In the genomic region with DNA sequence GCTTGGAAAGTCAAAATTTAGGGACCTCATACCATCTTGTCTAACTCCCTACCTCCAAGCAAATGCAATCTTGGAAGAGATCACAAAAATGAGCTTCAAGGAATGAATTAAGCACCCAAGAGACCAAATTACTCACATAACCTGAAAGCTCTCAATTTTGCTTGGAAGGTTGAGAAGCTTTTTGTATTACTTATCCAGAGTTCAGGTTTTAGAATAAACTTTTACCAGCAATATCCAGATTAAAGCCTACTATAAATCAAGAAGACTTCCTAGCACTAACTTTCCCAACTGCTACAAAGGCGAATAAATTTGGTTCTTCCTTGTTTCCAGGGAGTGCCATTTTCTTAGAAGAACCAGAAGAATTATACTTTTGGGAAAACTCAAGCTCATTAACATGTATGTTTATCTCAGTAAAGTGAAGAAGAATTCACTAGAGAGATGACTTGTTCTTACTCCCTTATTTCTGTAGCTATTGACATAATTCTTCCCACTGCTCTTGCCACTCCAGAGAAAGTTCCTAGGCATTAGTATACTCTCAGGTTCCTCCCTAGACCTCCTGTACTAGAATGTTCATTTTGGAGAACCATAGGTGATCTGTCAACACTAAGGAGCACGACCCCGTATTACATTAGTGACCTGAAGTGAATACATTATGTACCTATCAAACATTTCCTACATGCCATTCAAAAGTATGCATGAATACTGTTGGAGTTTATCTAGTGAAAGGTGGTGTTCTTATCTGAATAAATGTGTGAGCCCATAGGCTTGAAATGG, we compare ENCODE assay signal across 9 cellular contexts. TPM values are rescaled to one million over a fixed set of nuclear protein-coding genes. Genes with fewer than 3 reads are reported as not detected.
DNase-seq lines count a peak whose midpoint lies in the region; TF ChIP-seq lines count a peak whose summit lies in the region.
"Had no signal": no experiment of that assay in that cellular context is flagged by ENCODE, and none has a peak within 500 bp of the region (broad histone marks: within the 10 kb centered on the region; RNA-seq: fewer than 3 reads in every experiment).

No MANE protein-coding gene starts in this region.

- H3K79me2 ChIP-seq in neural progenitor cell (ENCODE audit: low read depth) = peaks cover 89% of the 10 kb centered on the region

- H3K36me3 ChIP-seq in ectodermal cell (ENCODE audit: control insufficient read depth, insufficient read depth, low read length) (peaks cover 12% of the 10 kb centered on the region), neural progenitor cell (peaks cover 11% of the 10 kb centered on the region)

- H3K9ac ChIP-seq in neural progenitor cell = no peak overlapping the region

- no peak overlapping the region for H2AFZ ChIP-seq in neural progenitor cell (replicated peaks)

- H3K4me1 ChIP-seq in ectodermal cell (ENCODE audit: control insufficient read depth, insufficient read depth, low read length) (peaks cover 22% of the 10 kb centered on the region), neural progenitor cell (peaks cover 42% of the 10 kb centered on the region)

- TF ChIP-seq CTCF in CD14-positive monocyte (IDR thresholded peaks at IDR 0.05) (no peak), NB4 (IDR thresholded peaks at IDR 0.05; ENCODE audit: low read depth, low read length) (no peak), neural progenitor cell (IDR thresholded peaks at IDR 0.05) (no peak)

- WGBS in ectodermal cell, 2 experiments = 77% methylated on average over 2 to 3 of the region's 3 CpGs

- H3K27me3 Mint-ChIP-seq in CD14-positive monocyte (ENCODE audit: low read depth in 3 of 3) = peaks cover 0 to 4% (median 4%) of the 10 kb centered on the region in 3 donors
- H3K27me3 Mint-ChIP-seq in neural progenitor cell (ENCODE audit: insufficient read depth, low read depth) = peaks cover 11% of the 10 kb centered on the region

- intact Hi-C loops in CD14-positive monocyte (cut with micrococcal nuclease) = no loop called here

- no peak for TF ChIP-seq POLR2A in NB4 (IDR thresholded peaks at IDR 0.05; ENCODE audit: extremely low read depth, insufficient read length)

- H3K27ac Mint-ChIP-seq in CD14-positive monocyte = peak overlapping the region in 3 of 7 donors; percentile 61 to 96 (median 67)
- no peak overlapping the region for H3K27ac Mint-ChIP-seq in neural progenitor cell

- peak overlapping the region; percentile 83 for H3K4me2 ChIP-seq in neural progenitor cell

- H3K36me3 Mint-ChIP-seq in CD14-positive monocyte = peaks cover 27 to 37% of the 10 kb centered on the region in 2 donors
- peaks cover 20% of the 10 kb centered on the region for H3K36me3 Mint-ChIP-seq in neural progenitor cell

- peaks cover 75% of the 10 kb centered on the region for H4K20me1 ChIP-seq in neural progenitor cell (ENCODE audit: low read depth)

- peaks cover 60% of the 10 kb centered on the region for H3K4me1 Mint-ChIP-seq in CD14-positive monocyte
- H3K4me1 Mint-ChIP-seq in neural progenitor cell = peaks cover 63% of the 10 kb centered on the region

- DNase-seq in CD14-positive monocyte (ENCODE audit: low spot score) (no peak), NB4 (ENCODE audit: low read depth) (no peak), neural progenitor cell (ENCODE audit: low spot score) (no peak), NCI-H187 (lab: John Stamatoyannopoulos, UW) (no peak), HK-2 (ENCODE audit: unreplicated experiment) (no peak), occipital lobe (lab: John Stamatoyannopoulos, UW) (no peak)
- no peak for DNase-seq in activated CD4-positive, alpha-beta T cell treated with anti-CD3 and anti-CD28 coated beads, Interleukin-2, amount 50 U/mL, for 4 hours
- DNase-seq: activated naive CD4-positive, alpha-beta T cell had no signal

- H3K4me3 Mint-ChIP-seq in CD14-positive monocyte (peak overlapping the region; percentile 12 to 94), neural progenitor cell (peak overlapping the region; percentile 98)

- H3K27me3 ChIP-seq in ectodermal cell (ENCODE audit: control insufficient read depth, insufficient read depth, low read length, poor library complexity, severe bottlenecking) (no peaks in the 10 kb centered on the region), neural progenitor cell (no peaks in the 10 kb centered on the region)

- H3F3A ChIP-seq in neural progenitor cell (ENCODE audit: low read depth) = peaks cover 35% of the 10 kb centered on the region

- H3K4me3 ChIP-seq in NB4 (ENCODE audit: low read depth, low read length) (peak overlapping the region; percentile 91), ectodermal cell (ENCODE audit: insufficient read depth, low read depth, low read length) (peak overlapping the region; percentile 80), neural progenitor cell (peak overlapping the region; percentile 88)

- H3K27ac ChIP-seq in ectodermal cell (ENCODE audit: insufficient read depth, low read depth, low read length, poor library complexity, severe bottlenecking) (no peak overlapping the region), neural progenitor cell (no peak overlapping the region)

- H3K9me3 ChIP-seq in ectodermal cell (ENCODE audit: control insufficient read depth, low read length) (no peaks in the 10 kb centered on the region), neural progenitor cell (ENCODE audit: low read depth) (no peaks in the 10 kb centered on the region)

- H3K9me3 Mint-ChIP-seq in CD14-positive monocyte (peaks cover 0 to 5% (median 2%) of the 10 kb centered on the region in 7 donors), neural progenitor cell (peaks cover 2% of the 10 kb centered on the region)

RNA-seq across cellular contexts. Expression of a gene that starts 3.2 kb away (rescaled TPM):
- polyA plus RNA-seq in CD14-positive monocyte = 1,000 to 10,000 TPM; 2,758 to 2,774 TPM
- polyA plus RNA-seq in ectodermal cell (2013, experiment 1 of 4) = 845 TPM
- 896 TPM for polyA plus RNA-seq in ectodermal cell (2013, experiment 2 of 4)
- 698 TPM for polyA plus RNA-seq in ectodermal cell (2013, experiment 3 of 4)
- polyA plus RNA-seq in ectodermal cell (2013, experiment 4 of 4) = 794 TPM
- 440 and 768 TPM in 2 replicates for total RNA-seq in neural progenitor cell (ENCODE audit: low replicate concordance)
- 744 TPM for total RNA-seq in occipital lobe

RNA-seq across cellular contexts. Expression of a gene that starts 18.0 kb away (rescaled TPM):
- polyA plus RNA-seq in CD14-positive monocyte = under 1 TPM in 1 of 2 donors, not detected in 1; 0.24 TPM
- polyA plus RNA-seq in ectodermal cell (2013, experiment 1 of 4) = not detected
- polyA plus RNA-seq in ectodermal cell (2013, experiment 2 of 4) = 0.21 TPM
- not detected for polyA plus RNA-seq in ectodermal cell (2013, experiment 3 of 4)
- polyA plus RNA-seq in ectodermal cell (2013, experiment 4 of 4) = not detected
- total RNA-seq in neural progenitor cell (ENCODE audit: low replicate concordance) = not detected in 2 replicates
- total RNA-seq in occipital lobe = 0.78 TPM
